ENCODE assay signal across 11 cellular contexts in the genomic region with DNA sequence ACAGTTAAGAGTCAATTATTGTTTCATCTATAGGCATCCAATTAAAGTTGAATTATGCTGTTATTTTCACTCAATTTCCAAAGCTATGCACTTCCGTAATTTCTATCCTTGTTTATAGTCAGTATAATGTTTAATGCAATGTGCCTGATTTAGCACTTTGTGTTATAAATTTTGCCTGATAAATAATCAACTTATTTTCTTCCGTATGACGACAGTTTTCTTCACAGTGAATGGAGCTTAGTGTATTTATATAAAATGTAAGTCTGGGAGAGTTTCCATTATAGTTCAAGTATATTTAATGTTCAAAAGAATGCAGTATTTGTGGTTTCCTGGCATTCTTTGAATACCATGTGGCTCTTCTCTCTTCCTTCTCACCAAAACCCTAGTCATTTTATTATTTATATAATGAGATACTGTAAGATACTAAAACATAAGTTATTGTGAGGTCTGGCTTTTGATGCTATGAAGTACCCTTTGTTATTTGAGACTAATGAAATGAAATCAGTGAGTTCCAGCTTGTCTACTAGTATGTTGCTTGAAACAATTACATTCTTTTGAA.
DNase-seq lines count a peak whose midpoint lies in the region; ATAC-seq and TF ChIP-seq lines count a peak whose summit lies in the region.
"Had no signal": no experiment of that assay in that cellular context is flagged by ENCODE, and none has a peak within 500 bp of the region (broad histone marks: within the 10 kb centered on the region; RNA-seq: fewer than 3 reads in every experiment).

No MANE protein-coding gene starts in this region.

- no peaks in the 10 kb centered on the region for H3K9me3 Mint-ChIP-seq in activated T-helper 17 cell treated with anti-CD3 and anti-CD28 coated beads, Interleukin-2, amount 50 U/mL, for 72 hours

- H3K9me3 ChIP-seq in A673 (ENCODE audit: low read depth, low read length, poor library complexity, severe bottlenecking) = peaks cover 11% of the 10 kb centered on the region

- DNase-seq in A673 (ENCODE audit: low spot score) (peak; percentile 70), HT1080 (ENCODE audit: low read depth) (peak; percentile 84), hepatic stellate cell (ENCODE audit: low spot score) (peak; percentile 59), NCI-H446 treated with DMSO at 0.1 percent for 48 hours (lab: John Stamatoyannopoulos, UW) (no peak), NCI-H2029 (lab: John Stamatoyannopoulos, UW) (no peak), Ammon's horn (ENCODE audit: low spot score) (no peak)
- DNase-seq: activated naive CD4-positive, alpha-beta T cell treated with Interleukin-2 at 50 U/mL for 16 hours; CD4-positive, CD25-positive, alpha-beta regulatory T cell had no signal

- CTCF ChIA-PET in A673 (lab: Charles Lee) = interaction anchor here (0.5 kb wide), 1 partner anchor 71 kb away, joined by 6 read pairs; no protein-coding TSS in a partner anchor

- H3K4me3 Mint-ChIP-seq in activated T-helper 17 cell treated with anti-CD3 and anti-CD28 coated beads, Interleukin-2, amount 50 U/mL, for 72 hours = peak overlapping the region; percentile 64

- H3K36me3 ChIP-seq in A673 (ENCODE audit: insufficient read depth, low read length, poor library complexity, severe bottlenecking) = no peaks in the 10 kb centered on the region

- peaks cover 29% of the 10 kb centered on the region for H3K4me1 ChIP-seq in A673 (ENCODE audit: insufficient read depth, low read length, poor library complexity, severe bottlenecking)
- H3K4me1 ChIP-seq: parathyroid adenoma had no signal

- peak overlapping the region; percentile 77 for H3K27ac Mint-ChIP-seq in activated T-helper 17 cell treated with anti-CD3 and anti-CD28 coated beads, Interleukin-2, amount 50 U/mL, for 72 hours

- POLR2A ChIA-PET in A673 (lab: Charles Lee; ENCODE audit: low non-redundant PET) = no interaction called here

- peaks cover 5% of the 10 kb centered on the region for H3K36me3 Mint-ChIP-seq in activated T-helper 17 cell treated with anti-CD3 and anti-CD28 coated beads, Interleukin-2, amount 50 U/mL, for 72 hours (ENCODE audit: low read depth)
- H3K36me3 Mint-ChIP-seq: CD4-positive, CD25-positive, alpha-beta regulatory T cell had no signal

- no peaks in the 10 kb centered on the region for H3K27me3 ChIP-seq in A673 (replicated peaks; ENCODE audit: insufficient read depth, low read depth, low read length, poor library complexity)

- H3K4me1 Mint-ChIP-seq in activated T-helper 17 cell treated with anti-CD3 and anti-CD28 coated beads, Interleukin-2, amount 50 U/mL, for 72 hours = peaks cover 43% of the 10 kb centered on the region

- TF ChIP-seq CTCF in A673 (conservative IDR thresholded peaks at IDR 0.05; ENCODE audit: low read depth, low read length) = no peak

- BruUV-seq in A673 (replicated peaks; lab: Mats Ljungman, UMichigan) = no TSS peak

- H3K27ac ChIP-seq in A673 (ENCODE audit: low read depth, low read length, poor library complexity, severe bottlenecking) = peak overlapping the region; percentile 55
- H3K27ac ChIP-seq: parathyroid adenoma had no signal

- ATAC-seq in activated T-helper 17 cell treated with anti-CD3 and anti-CD28 coated beads, Interleukin-2, amount 50 U/mL, for 72 hours (replicated peaks) = no peak
- ATAC-seq in HG02610 (IDR thresholded peaks at IDR 0.05; ENCODE audit: unreplicated experiment) = no peak

- H3K27me3 Mint-ChIP-seq in activated T-helper 17 cell treated with anti-CD3 and anti-CD28 coated beads, Interleukin-2, amount 50 U/mL, for 72 hours = no peaks in the 10 kb centered on the region
- H3K27me3 Mint-ChIP-seq: CD4-positive, CD25-positive, alpha-beta regulatory T cell had no signal

- intact Hi-C loops in A673 (cut with micrococcal nuclease; ENCODE audit: unreplicated experiment) = loop anchor here (10.0 kb wide), 1 partner anchor 58 kb away; no protein-coding TSS in a partner anchor

- no peak overlapping the region for H3K4me3 ChIP-seq in A673 (ENCODE audit: low read depth, low read length, poor library complexity, severe bottlenecking)

Comparison
In these comparisons a context has a peak if more than half of its experiments do, and no peak if none do; other contexts are left out.
1. DNase-seq: peak in A673 (single experiment), HT1080 (single experiment) and hepatic stellate cell (single experiment); none in NCI-H446 treated with DMSO at 0.1 percent for 48 hours (single experiment), NCI-H2029 (single experiment) and Ammon's horn (single experiment).